ENCODE assay signal across 11 cellular contexts in the genomic region with DNA sequence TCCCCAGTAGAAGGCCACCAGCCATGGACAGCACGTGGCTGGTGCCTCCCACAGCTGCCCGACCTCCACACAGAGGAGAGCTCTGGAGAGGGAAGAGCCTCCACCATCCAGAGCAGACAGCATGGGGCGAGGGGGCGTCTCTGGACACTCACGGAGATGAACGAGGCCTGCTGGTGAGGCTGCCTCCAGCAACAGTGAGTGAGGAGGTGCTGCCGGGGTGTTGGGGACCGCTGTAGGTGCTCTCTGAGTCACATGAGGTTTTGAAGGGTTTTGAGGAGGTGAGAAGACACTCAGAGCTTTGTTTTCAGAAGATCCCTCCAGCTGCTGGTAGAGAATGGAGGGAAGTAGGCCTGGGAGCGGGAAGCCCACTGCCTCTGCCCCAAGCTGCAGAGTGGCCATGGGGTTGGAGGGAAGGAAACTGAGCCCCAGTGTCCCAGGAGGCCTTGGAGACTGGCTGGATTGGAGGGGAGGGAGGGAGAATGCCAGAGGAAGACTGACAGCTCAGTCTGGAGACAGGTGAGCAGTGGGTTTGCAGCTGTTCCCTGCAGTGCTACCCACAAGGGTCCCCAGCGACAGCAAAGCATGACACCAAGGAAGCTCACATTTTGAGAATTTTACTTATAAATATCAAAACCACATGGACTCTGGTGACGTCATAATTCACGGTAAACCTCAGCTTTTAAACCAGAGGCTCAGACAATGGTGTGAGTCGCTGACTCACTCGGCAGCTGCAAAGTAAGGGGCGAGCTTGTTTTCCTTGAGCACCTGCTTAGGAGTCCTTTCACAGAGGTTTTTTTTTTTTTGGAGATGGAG.
DNase-seq lines count a peak whose midpoint lies in the region; ATAC-seq and TF ChIP-seq lines count a peak whose summit lies in the region.
"Had no signal": no experiment of that assay in that cellular context is flagged by ENCODE, and none has a peak within 500 bp of the region (broad histone marks: within the 10 kb centered on the region; RNA-seq: fewer than 3 reads in every experiment).

No MANE protein-coding gene starts in this region.

- TF ChIP-seq CTCF in HFF-Myc (IDR thresholded peaks at IDR 0.05; ENCODE audit: low read depth, low read length, missing control alignments): no peak
- TF ChIP-seq CTCF in kidney epithelial cell (IDR thresholded peaks at IDR 0.05; ENCODE audit: insufficient read depth, low read length, poor library complexity, severe bottlenecking): no peak
- TF ChIP-seq CTCF in heart left ventricle (IDR thresholded peaks at IDR 0.05): no peak

- H3K9me3 Mint-ChIP-seq in activated naive CD8-positive, alpha-beta T cell treated with anti-CD3 and anti-CD28 coated beads, Interleukin-2, amount 10 ng/mL, durations not matched to agents 7 days and 5 days: no peaks in the 10 kb centered on the region

- H3K27ac Mint-ChIP-seq in activated naive CD8-positive, alpha-beta T cell treated with anti-CD3 and anti-CD28 coated beads, Interleukin-2, amount 10 ng/mL, durations not matched to agents 7 days and 5 days: no peak overlapping the region
- H3K27ac Mint-ChIP-seq: stimulated activated naive B cell treated with anti-CD40 and anti-IgM and Interleukin-4, amounts not matched to agents 10 μg/mL and 1 μg/mL and 100 μg/mL, for 72 hours had no signal

- H3K27me3 Mint-ChIP-seq in activated naive CD8-positive, alpha-beta T cell treated with anti-CD3 and anti-CD28 coated beads, Interleukin-2, amount 10 ng/mL, durations not matched to agents 7 days and 5 days: peaks cover 5% of the 10 kb centered on the region

- POLR2A ChIA-PET in activated naive CD8-positive, alpha-beta T cell treated with anti-CD3 and anti-CD28 coated beads, Interleukin-2, amount 10 ng/mL, durations not matched to agents 7 days and 5 days (lab: Charles Lee): no interaction called here

- peaks cover 19% of the 10 kb centered on the region for H3K4me1 ChIP-seq in BLaER1
- peaks cover 0 to 23% (median 0%) of the 10 kb centered on the region in 12 donors for H3K4me1 ChIP-seq in heart left ventricle
- H3K4me1 ChIP-seq: prostate gland had no signal

- 71 to 82% (median 75%) methylated on average over 15 of the region's 15 CpGs for WGBS in heart left ventricle, 4 donors

- H3K9ac ChIP-seq in BLaER1: no peak overlapping the region

- ATAC-seq in activated naive CD8-positive, alpha-beta T cell treated with anti-CD3 and anti-CD28 coated beads, Interleukin-2, amount 10 ng/mL, durations not matched to agents 7 days and 5 days (ENCODE audit: low read depth): peak; percentile 50
- ATAC-seq in heart left ventricle (no peak), GM18858 (IDR thresholded peaks at IDR 0.05; ENCODE audit: unreplicated experiment) (no peak)
- ATAC-seq: stimulated activated naive B cell treated with anti-CD40 and anti-IgM and Interleukin-4, amounts not matched to agents 10 μg/mL and 1 μg/mL and 100 μg/mL, for 72 hours had no signal

- peak overlapping the region; percentile 60 for H3K4me2 ChIP-seq in BLaER1

- H4K20me1 ChIP-seq in BLaER1: no peaks in the 10 kb centered on the region

- intact Hi-C loops in heart left ventricle (cut with DNase I): no loop called here

- DNase-seq in HFF-Myc (ENCODE audit: extremely low read depth, low read depth): peak; percentile 93
- no peak for DNase-seq in activated naive CD8-positive, alpha-beta T cell treated with anti-CD3 and anti-CD28 coated beads, Interleukin-2, amount 10 ng/mL, durations not matched to agents 7 days and 5 days
- peak; percentile 77 for DNase-seq in kidney epithelial cell (ENCODE audit: low read depth)
- no peak for DNase-seq in pons (ENCODE audit: low spot score)
- no peak for DNase-seq in heart left ventricle
- no peak for DNase-seq in NCI-H2171 treated with DMSO at 0.1 percent for 48 hours (lab: John Stamatoyannopoulos, UW)
- DNase-seq: activated naive CD4-positive, alpha-beta T cell treated with anti-CD3 and anti-CD28 coated beads, Interleukin-2, amount 50 U/mL, for 16 hours; stimulated activated naive B cell treated with anti-CD40 and anti-IgM and Interleukin-4, amounts not matched to agents 10 μg/mL and 1 μg/mL and 100 μg/mL, for 72 hours had no signal

- H3K27ac ChIP-seq in BLaER1 (no peak overlapping the region), heart left ventricle (no peak overlapping the region)
- H3K27ac ChIP-seq: prostate gland had no signal

- H3K4me3 ChIP-seq in BLaER1: no peak overlapping the region
- no peak overlapping the region for H3K4me3 ChIP-seq in HFF-Myc (replicated peaks; ENCODE audit: low read depth, low read length)
- no peak overlapping the region for H3K4me3 ChIP-seq in kidney epithelial cell (ENCODE audit: low read depth, low read length)
- H3K4me3 ChIP-seq in heart left ventricle: no peak overlapping the region
- H3K4me3 ChIP-seq: prostate gland had no signal

- H3K36me3 Mint-ChIP-seq in activated naive CD8-positive, alpha-beta T cell treated with anti-CD3 and anti-CD28 coated beads, Interleukin-2, amount 10 ng/mL, durations not matched to agents 7 days and 5 days: no peaks in the 10 kb centered on the region
- H3K36me3 Mint-ChIP-seq: stimulated activated naive B cell treated with anti-CD40 and anti-IgM and Interleukin-4, amounts not matched to agents 10 μg/mL and 1 μg/mL and 100 μg/mL, for 72 hours had no signal

- H3K36me3 ChIP-seq in BLaER1 (no peaks in the 10 kb centered on the region), kidney epithelial cell (ENCODE audit: control insufficient read depth, insufficient read depth, low read length) (no peaks in the 10 kb centered on the region), heart left ventricle (no peaks in the 10 kb centered on the region)
- H3K36me3 ChIP-seq: prostate gland had no signal

- no peak overlapping the region for H3K4me3 Mint-ChIP-seq in activated naive CD8-positive, alpha-beta T cell treated with anti-CD3 and anti-CD28 coated beads, Interleukin-2, amount 10 ng/mL, durations not matched to agents 7 days and 5 days
- H3K4me3 Mint-ChIP-seq: stimulated activated naive B cell treated with anti-CD40 and anti-IgM and Interleukin-4, amounts not matched to agents 10 μg/mL and 1 μg/mL and 100 μg/mL, for 72 hours had no signal

- TF ChIP-seq POLR2A in heart left ventricle (IDR thresholded peaks at IDR 0.05): no peak

- H3K4me1 Mint-ChIP-seq in activated naive CD8-positive, alpha-beta T cell treated with anti-CD3 and anti-CD28 coated beads, Interleukin-2, amount 10 ng/mL, durations not matched to agents 7 days and 5 days: peaks cover 7% of the 10 kb centered on the region
- H3K4me1 Mint-ChIP-seq: stimulated activated naive B cell treated with anti-CD40 and anti-IgM and Interleukin-4, amounts not matched to agents 10 μg/mL and 1 μg/mL and 100 μg/mL, for 72 hours had no signal

- H3K27me3 ChIP-seq in BLaER1: no peaks in the 10 kb centered on the region
- no peaks in the 10 kb centered on the region for H3K27me3 ChIP-seq in kidney epithelial cell (ENCODE audit: control insufficient read depth, insufficient read depth, low read length)
- no peaks in the 10 kb centered on the region for H3K27me3 ChIP-seq in heart left ventricle

- peaks cover 17% of the 10 kb centered on the region; the same call in 1 of the 2 replicates for H3K9me3 ChIP-seq in BLaER1
- no peaks in the 10 kb centered on the region for H3K9me3 ChIP-seq in heart left ventricle
- H3K9me3 ChIP-seq: prostate gland had no signal

Comparison
In these comparisons a context has a peak if more than half of its experiments do, and no peak if none do; other contexts are left out.
1. DNase-seq: peak in HFF-Myc (single experiment) and kidney epithelial cell (single experiment); none in activated naive CD8-positive, alpha-beta T cell treated with anti-CD3 and anti-CD28 coated beads, Interleukin-2, amount 10 ng/mL, durations not matched to agents 7 days and 5 days (single experiment), pons (single experiment), heart left ventricle (0 of 5) and NCI-H2171 treated with DMSO at 0.1 percent for 48 hours (single experiment).